Comparison of ENCODE assay signal across 14 cellular contexts in the genomic region with DNA sequence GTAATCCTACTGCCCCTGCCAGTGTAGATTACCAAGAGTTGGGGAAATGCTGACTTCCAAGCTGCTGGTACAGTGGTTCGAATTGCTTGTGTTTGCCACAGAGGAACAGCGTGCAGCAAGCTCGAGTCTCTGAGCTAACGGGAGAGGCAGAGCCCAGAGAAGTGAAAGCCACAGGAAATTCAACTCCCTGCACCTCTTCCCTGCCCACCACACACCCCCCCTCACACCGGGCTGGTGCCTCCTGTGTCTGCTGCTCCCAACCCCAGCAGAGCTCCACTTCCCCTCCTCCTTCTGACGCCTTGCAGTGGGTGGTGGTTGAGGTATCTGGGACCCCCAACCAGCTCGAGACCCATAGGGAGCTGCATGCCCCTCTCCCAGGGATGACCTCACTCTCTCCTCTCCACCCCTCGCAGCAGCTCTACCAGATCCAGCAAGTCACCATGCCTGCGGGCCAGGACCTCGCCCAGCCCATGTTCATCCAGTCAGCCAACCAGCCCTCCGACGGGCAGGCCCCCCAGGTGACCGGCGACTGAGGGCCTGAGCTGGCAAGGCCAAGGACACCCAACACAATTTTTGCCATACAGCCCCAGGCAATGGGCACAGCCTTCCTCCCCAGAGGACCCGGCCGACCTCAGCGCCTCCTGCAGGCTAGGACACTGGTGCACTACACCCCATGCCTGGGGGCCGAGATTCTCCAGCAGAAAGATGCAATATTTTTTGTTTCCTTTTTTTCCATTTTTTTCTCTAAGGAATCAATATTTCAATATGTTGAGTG. TPM values are rescaled to one million over a fixed set of nuclear protein-coding genes. Genes with fewer than 3 reads are reported as not detected.
DNase-seq lines count a peak whose midpoint lies in the region; ATAC-seq and TF ChIP-seq lines count a peak whose summit lies in the region.
"Had no signal": no experiment of that assay in that cellular context is flagged by ENCODE, and none has a peak within 500 bp of the region (broad histone marks: within the 10 kb centered on the region; RNA-seq: fewer than 3 reads in every experiment).

No MANE protein-coding gene starts in this region.

- H3K27ac ChIP-seq in OCI-LY1 (ENCODE audit: low read depth, low read length, poor library complexity, severe bottlenecking) (no peak overlapping the region), caudate nucleus (ENCODE audit: low read depth, low read length) (peak overlapping the region; percentile 12), gastrocnemius medialis (peak overlapping the region; percentile 50 to 81 (median 67))
- H3K27ac ChIP-seq: adrenal gland, foreskin keratinocyte had no signal

- no peak for ATAC-seq in activated naive CD4-positive, alpha-beta T cell treated with anti-CD3 and anti-CD28 coated beads, Interleukin-2, amount 50 U/mL, for 72 hours
- no peak for ATAC-seq in gastrocnemius medialis
- no peak for ATAC-seq in HG03565 (IDR thresholded peaks at IDR 0.05; ENCODE audit: unreplicated experiment)
- ATAC-seq: foreskin keratinocyte had no signal

- peak overlapping the region; percentile 72 to 83 for H3K27ac Mint-ChIP-seq in activated naive CD4-positive, alpha-beta T cell treated with anti-CD3 and anti-CD28 coated beads, Interleukin-2, amount 50 U/mL, for 72 hours
- H3K27ac Mint-ChIP-seq: stimulated activated naive CD8-positive, alpha-beta T cell treated with anti-CD3 and anti-CD28 coated beads, Interleukin-15, Interleukin-2, amounts not matched to agents 100 ng/mL and 50 ng/mL, for 24 hours had no signal

- peaks cover 70% of the 10 kb centered on the region for H3K36me3 ChIP-seq in OCI-LY1 (ENCODE audit: insufficient read depth, low read length)
- H3K36me3 ChIP-seq in gastrocnemius medialis, result peaks cover 3 to 21% of the 10 kb centered on the region in 2 donors

- no peak for TF ChIP-seq POLR2A in gastrocnemius medialis (IDR thresholded peaks at IDR 0.05)

- H3K9me3 ChIP-seq in OCI-LY1 (ENCODE audit: low read length), result no peaks in the 10 kb centered on the region
- H3K9me3 ChIP-seq in gastrocnemius medialis, result no peaks in the 10 kb centered on the region
- H3K9me3 ChIP-seq: adrenal gland had no signal

- intact Hi-C loops in gastrocnemius medialis (cut with DNase I; ENCODE audit: low total_unique reads), result no loop called here

- H3K4me1 ChIP-seq in OCI-LY1 (ENCODE audit: insufficient read depth, low read length, severe bottlenecking) (no peaks in the 10 kb centered on the region), gastrocnemius medialis (peaks cover 35 to 47% of the 10 kb centered on the region in 2 donors)

- TF ChIP-seq CTCF in OCI-LY1 (IDR thresholded peaks at IDR 0.05; ENCODE audit: low read length) (peak; percentile 15; the same call in 1 of the 2 replicates), gastrocnemius medialis (IDR thresholded peaks at IDR 0.05 in 4 of 5, conservative IDR thresholded peaks at IDR 0.05 in 1 of 5) (no peak)

- H2AFZ ChIP-seq in OCI-LY1 (ENCODE audit: low read length), result no peak overlapping the region

- H3K4me2 ChIP-seq in OCI-LY1 (ENCODE audit: low read length), result no peak overlapping the region

- H3K4me3 ChIP-seq in OCI-LY1 (ENCODE audit: low read depth, low read length, poor library complexity, severe bottlenecking), result no peak overlapping the region
- H3K4me3 ChIP-seq in gastrocnemius medialis, result no peak overlapping the region
- H3K4me3 ChIP-seq: adrenal gland, GM12878 had no signal

- H3K27me3 ChIP-seq in OCI-LY1 (ENCODE audit: insufficient read depth, low read length) (no peaks in the 10 kb centered on the region), gastrocnemius medialis (no peaks in the 10 kb centered on the region)
- H3K27me3 ChIP-seq: adrenal gland, foreskin keratinocyte had no signal

- peaks cover 9 to 14% of the 10 kb centered on the region in 2 donors for H3K36me3 Mint-ChIP-seq in activated naive CD4-positive, alpha-beta T cell treated with anti-CD3 and anti-CD28 coated beads, Interleukin-2, amount 50 U/mL, for 72 hours

- H3K79me2 ChIP-seq in OCI-LY1 (ENCODE audit: insufficient read depth, low read length), result no peaks in the 10 kb centered on the region

- in situ Hi-C loops in gastrocnemius medialis (cut with MboI; ENCODE audit: low sequenced_read_pairs in 4 of 4), result loop anchor here (10.0 kb wide), 3 partner anchors 74 to 184 kb away; no protein-coding TSS in a partner anchor

- no peaks in the 10 kb centered on the region for H3F3A ChIP-seq in OCI-LY1 (ENCODE audit: insufficient read depth, low read length)

- H3K9ac ChIP-seq in OCI-LY1 (ENCODE audit: low read length), result no peak overlapping the region

- no peaks in the 10 kb centered on the region for H3K9me2 ChIP-seq in OCI-LY1 (ENCODE audit: low read depth, low read length)

- H3K9me3 Mint-ChIP-seq in activated naive CD4-positive, alpha-beta T cell treated with anti-CD3 and anti-CD28 coated beads, Interleukin-2, amount 50 U/mL, for 72 hours, result no peaks in the 10 kb centered on the region
- H3K9me3 Mint-ChIP-seq: stimulated activated naive CD8-positive, alpha-beta T cell treated with anti-CD3 and anti-CD28 coated beads, Interleukin-15, Interleukin-2, amounts not matched to agents 100 ng/mL and 50 ng/mL, for 24 hours had no signal

- DNase-seq in activated naive CD4-positive, alpha-beta T cell treated with anti-CD3 and anti-CD28 coated beads, Interleukin-2, amount 50 U/mL, for 72 hours (ENCODE audit: low spot score in 2 of 2), result no peak
- DNase-seq in activated naive CD4-positive, alpha-beta T cell treated with Interleukin-2 at 50 U/mL for 16 hours, result no peak
- DNase-seq in caudate nucleus (lab: John Stamatoyannopoulos, UW), result no peak
- no peak for DNase-seq in gastrocnemius medialis
- DNase-seq in NCI-H2227 treated with DMSO at 0.1 percent for 48 hours (lab: John Stamatoyannopoulos, UW), result no peak
- no peak for DNase-seq in HK-2 (ENCODE audit: unreplicated experiment)
- DNase-seq: adrenal gland; foreskin keratinocyte; MM.1S; stimulated activated CD4-positive, alpha-beta T cell treated with anti-CD3 and anti-CD28 coated beads, Interleukin-4, amount 100 ng/mL, for 4 hours had no signal

- no peaks in the 10 kb centered on the region for H4K20me1 ChIP-seq in OCI-LY1 (ENCODE audit: insufficient read depth, low read length)

RNA-seq across cellular contexts. Expression of gene KCNQ4, which starts 13.1 kb away (rescaled TPM):
- total RNA-seq in activated naive CD4-positive, alpha-beta T cell treated with anti-CD3 and anti-CD28 coated beads, Interleukin-2, amount 50 U/mL, for 72 hours, result 1 to 10 TPM in 1 of 2 donors, under 1 TPM in 1; 0.73 to 1.5 TPM
- total RNA-seq in gastrocnemius medialis, result 1 to 10 TPM; 2.9 to 8.2 (median 3.5) TPM
- total RNA-seq: foreskin keratinocyte had no signal
